16 cellular contexts compared by ENCODE assay signal in genomic region chr12:53988519-53989226, GRCh38. TPM values are rescaled to one million over a fixed set of nuclear protein-coding genes. Genes with fewer than 3 reads are reported as not detected.
DNase-seq lines count a peak whose midpoint lies in the region; ATAC-seq and TF ChIP-seq lines count a peak whose summit lies in the region.
"Had no signal": no experiment of that assay in that cellular context is flagged by ENCODE, and none has a peak within 500 bp of the region (broad histone marks: within the 10 kb centered on the region; RNA-seq: fewer than 3 reads in every experiment).

No MANE protein-coding gene starts in this region.

- no peak overlapping the region for H3K4me3 ChIP-seq in CD4-positive, alpha-beta memory T cell (ENCODE audit: low read length in 2 of 2)
- H3K4me3 ChIP-seq in Loucy (ENCODE audit: low read length, poor library complexity, severe bottlenecking) (peak overlapping the region; percentile 84), mammary epithelial cell (replicated peaks in 1 of 3; ENCODE audit: insufficient read depth in 1 of 3, low read depth in 2 of 3, low read length in 3 of 3) (no peak overlapping the region), psoas muscle (peak overlapping the region; percentile 79), thyroid gland (replicated peaks in 1 of 3) (no peak overlapping the region)
- H3K4me3 ChIP-seq: dorsolateral prefrontal cortex had no signal

- peak overlapping the region; percentile 73 for H2AFZ ChIP-seq in Loucy (ENCODE audit: low read length)
- peak overlapping the region; percentile 84 for H2AFZ ChIP-seq in mammary epithelial cell (ENCODE audit: low read depth, low read length)

- no peak for ATAC-seq in psoas muscle
- no peak for ATAC-seq in HG02610 (IDR thresholded peaks at IDR 0.05; ENCODE audit: unreplicated experiment)
- ATAC-seq in GM19023 (IDR thresholded peaks at IDR 0.05; ENCODE audit: unreplicated experiment), result no peak
- ATAC-seq: stimulated activated naive CD8-positive, alpha-beta T cell treated with anti-CD3 and anti-CD28 coated beads, Interleukin-15, Interleukin-2, amounts not matched to agents 100 U/mL and 50 U/mL, for 24 hours had no signal

- peaks cover 0 to 1% of the 10 kb centered on the region in 2 donors for H3K36me3 Mint-ChIP-seq in CD4-positive, alpha-beta memory T cell

- H3K9ac ChIP-seq in Loucy (ENCODE audit: low read depth, low read length, poor library complexity, severe bottlenecking), result peak overlapping the region; percentile 74
- H3K9ac ChIP-seq in mammary epithelial cell (ENCODE audit: insufficient read depth, low read length), result no peak overlapping the region

- peak overlapping the region; percentile 2 to 70 (median 54) for H3K4me3 Mint-ChIP-seq in CD4-positive, alpha-beta memory T cell
- H3K4me3 Mint-ChIP-seq: activated T-cell treated with anti-CD3 and anti-CD28 coated beads, Interleukin-2, amount 50 U/mL, for 24 hours had no signal

- no peak for TF ChIP-seq POLR2A in thyroid gland (IDR thresholded peaks at IDR 0.05)

- no peaks in the 10 kb centered on the region for H3K9me3 ChIP-seq in CD4-positive, alpha-beta memory T cell (ENCODE audit: control insufficient read depth in 1 of 2, low read length in 2 of 2)
- H3K9me3 ChIP-seq in Loucy (ENCODE audit: insufficient read depth, low read depth, low read length) (no peaks in the 10 kb centered on the region), mammary epithelial cell (replicated peaks; ENCODE audit: insufficient read depth, low read length) (no peaks in the 10 kb centered on the region), psoas muscle (no peaks in the 10 kb centered on the region), thyroid gland (no peaks in the 10 kb centered on the region)

- H3K4me1 ChIP-seq in CD4-positive, alpha-beta memory T cell (ENCODE audit: insufficient read depth, low read length), result peaks cover 36% of the 10 kb centered on the region
- H3K4me1 ChIP-seq in Loucy (ENCODE audit: insufficient read depth, low read length, poor library complexity, severe bottlenecking) (peaks cover 55% of the 10 kb centered on the region), mammary epithelial cell (ENCODE audit: insufficient read depth, low read length) (peaks cover 36% of the 10 kb centered on the region), psoas muscle (peaks cover 41% of the 10 kb centered on the region), thyroid gland (peaks cover 17 to 18% of the 10 kb centered on the region in 2 donors)

- no peaks in the 10 kb centered on the region for H3K36me3 ChIP-seq in CD4-positive, alpha-beta memory T cell (ENCODE audit: insufficient read depth, low read length)
- H3K36me3 ChIP-seq in Loucy (ENCODE audit: insufficient read depth, low read length), result no peaks in the 10 kb centered on the region
- no peaks in the 10 kb centered on the region for H3K36me3 ChIP-seq in mammary epithelial cell (ENCODE audit: insufficient read depth, low read length)
- no peaks in the 10 kb centered on the region for H3K36me3 ChIP-seq in psoas muscle (ENCODE audit: insufficient read depth in 1 of 2, low read depth in 1 of 2)
- no peaks in the 10 kb centered on the region for H3K36me3 ChIP-seq in thyroid gland

- no peak for DNase-seq in CD4-positive, alpha-beta memory T cell
- DNase-seq in mammary epithelial cell (no peak), psoas muscle (peak in 1 of 2 donors; percentile 44), HK-2 (ENCODE audit: unreplicated experiment) (no peak), thyroid gland (no peak)
- DNase-seq: activated CD4-positive, alpha-beta T cell treated with anti-CD3 and anti-CD28 coated beads for 4 hours; activated T-cell treated with anti-CD3 and anti-CD28 coated beads, Interleukin-2, amount 50 U/mL, for 24 hours; NCI-H2029; stimulated activated CD4-positive, alpha-beta T cell treated with anti-CD3 and anti-CD28 coated beads, Interleukin-4, amount 100 ng/mL, for 4 hours; stimulated activated naive CD8-positive, alpha-beta T cell treated with anti-CD3 and anti-CD28 coated beads, Interleukin-15, Interleukin-2, amounts not matched to agents 100 U/mL and 50 U/mL, for 24 hours had no signal

- H3K79me2 ChIP-seq in Loucy (ENCODE audit: insufficient read depth, low read length) (peaks cover 30% of the 10 kb centered on the region; the same call in 1 of the 2 replicates), mammary epithelial cell (ENCODE audit: insufficient read depth, low read length) (no peaks in the 10 kb centered on the region)

- dilution Hi-C loops in mammary epithelial cell (cut with HindIII; ENCODE audit: low sequenced_read_pairs), result no loop called here

- no TSS peak for BruUV-seq in mammary epithelial cell (replicated peaks; lab: Mats Ljungman, UMichigan)

- H3K27me3 ChIP-seq in CD4-positive, alpha-beta memory T cell (ENCODE audit: insufficient read depth, low read length), result peaks cover 94% of the 10 kb centered on the region
- H3K27me3 ChIP-seq in Loucy (ENCODE audit: insufficient read depth, low read length, poor library complexity, severe bottlenecking) (no peaks in the 10 kb centered on the region), mammary epithelial cell (ENCODE audit: insufficient read depth, low read length) (no peaks in the 10 kb centered on the region), psoas muscle (ENCODE audit: insufficient read depth in 3 of 3, low read length in 2 of 3) (peaks cover 0 to 3% (median 0%) of the 10 kb centered on the region in 3 donors), thyroid gland (peaks cover 84% of the 10 kb centered on the region)

- CTCF ChIA-PET in CD4-positive, alpha-beta memory T cell (lab: Charles Lee; ENCODE audit: partially characterized antibody), result interaction anchor here (0.8 to 1.5 kb wide), 5 partner anchors 196 to 223 kb away, joined by 3 to 4 read pairs (median 4); no protein-coding TSS in a partner anchor
- CTCF ChIA-PET in mammary epithelial cell (lab: Charles Lee; ENCODE audit: low non-redundant PET), result interaction anchor here (0.7 kb wide), 2 partner anchors 23 to 219 kb away, joined by 3 read pairs; no protein-coding TSS in a partner anchor

- in situ Hi-C loops in mammary epithelial cell (cut with MboI; ENCODE audit: low sequenced_read_pairs in 2 of 2), result loop anchor here (5.0 to 10.0 kb wide), 2 partner anchors 216 to 221 kb away; no protein-coding TSS in a partner anchor

- H4K20me1 ChIP-seq in Loucy (ENCODE audit: insufficient read depth, low read length, poor library complexity, severe bottlenecking), result no peaks in the 10 kb centered on the region
- no peaks in the 10 kb centered on the region for H4K20me1 ChIP-seq in mammary epithelial cell (ENCODE audit: insufficient read depth, low read length)

- peaks cover 0 to 15% (median under 1%) of the 10 kb centered on the region in 8 donors for H3K9me3 Mint-ChIP-seq in CD4-positive, alpha-beta memory T cell
- H3K9me3 Mint-ChIP-seq: activated T-cell treated with anti-CD3 and anti-CD28 coated beads, Interleukin-2, amount 50 U/mL, for 24 hours had no signal

- intact Hi-C loops in CD4-positive, alpha-beta memory T cell (cut with micrococcal nuclease), result loop anchor here (1.0 to 5.0 kb wide), 2 partner anchors 36 to 197 kb away; partner anchors contain the start of gene HOXC12
- intact Hi-C loops in mammary epithelial cell (cut with micrococcal nuclease) (loop anchor here (1.0 to 5.0 kb wide), 5 partner anchors 34 to 286 kb away; partner anchors contain the start of gene HOXC13), psoas muscle (cut with DNase I) (loop anchor here (5.0 to 10.0 kb wide), 2 partner anchors 369 to 386 kb away; no protein-coding TSS in a partner anchor), thyroid gland (cut with DNase I) (loop anchor here (10.0 kb wide), 1 partner anchor 224 kb away; no protein-coding TSS in a partner anchor)

- no peak overlapping the region for H3K27ac ChIP-seq in CD4-positive, alpha-beta memory T cell (ENCODE audit: low read depth, low read length)
- H3K27ac ChIP-seq in mammary epithelial cell (ENCODE audit: insufficient read depth, low read depth, low read length) (no peak overlapping the region), psoas muscle (peak overlapping the region; percentile 95), thyroid gland (no peak overlapping the region)
- H3K27ac ChIP-seq: dorsolateral prefrontal cortex had no signal

- POLR2A ChIA-PET in CD4-positive, alpha-beta memory T cell (lab: Charles Lee; ENCODE audit: partially characterized antibody), result no interaction called here

- peaks cover 79 to 84% of the 10 kb centered on the region in 2 donors for H3K27me3 Mint-ChIP-seq in CD4-positive, alpha-beta memory T cell

- peak overlapping the region in 2 of 7 donors; percentile 29 to 75 for H3K27ac Mint-ChIP-seq in CD4-positive, alpha-beta memory T cell
- H3K27ac Mint-ChIP-seq: activated T-cell treated with anti-CD3 and anti-CD28 coated beads, Interleukin-2, amount 50 U/mL, for 24 hours had no signal

- H3F3A ChIP-seq in Loucy (ENCODE audit: low read depth), result no peaks in the 10 kb centered on the region

- no peaks in the 10 kb centered on the region for H3K9me2 ChIP-seq in Loucy (replicated peaks; ENCODE audit: low read depth, low read length)

- TF ChIP-seq CTCF in Loucy (conservative IDR thresholded peaks at IDR 0.05; ENCODE audit: low read length) (no peak), mammary epithelial cell (conservative IDR thresholded peaks at IDR 0.05 in 1 of 2, IDR thresholded peaks at IDR 0.05 in 1 of 2; ENCODE audit: extremely low read depth in 1 of 2, insufficient read depth in 1 of 2, low read depth in 1 of 2, low read length in 2 of 2) (no peak), psoas muscle (IDR thresholded peaks at IDR 0.05) (no peak), thyroid gland (IDR thresholded peaks at IDR 0.05) (no peak)

- H3K4me1 Mint-ChIP-seq in CD4-positive, alpha-beta memory T cell, result peaks cover 19 to 62% (median 31%) of the 10 kb centered on the region in 4 donors

- 45% methylated on average over 5 of the region's 5 CpGs for WGBS in mammary epithelial cell (ENCODE audit: low coverage, missing lambda C conversion rate)
- WGBS in psoas muscle, 3 donors, result 5 to 9% (median 5%) methylated on average over 5 of the region's 5 CpGs
- 7 to 8% methylated on average over 5 of the region's 5 CpGs for WGBS in thyroid gland, 2 donors

- peak overlapping the region; percentile 98 for H3K4me2 ChIP-seq in Loucy (ENCODE audit: low read depth, low read length, poor library complexity, severe bottlenecking)
- peak overlapping the region; percentile 73 for H3K4me2 ChIP-seq in mammary epithelial cell (ENCODE audit: insufficient read depth, low read depth, low read length)

RNA-seq across cellular contexts. Expression of gene HOXC10, which starts 3.7 kb away (rescaled TPM):
- total RNA-seq in CD4-positive, alpha-beta memory T cell, result not detected
- polyA plus RNA-seq in CD4-positive, alpha-beta memory T cell, result not detected
- total RNA-seq in mammary epithelial cell (1 to 10 TPM; 3.3 to 3.8 TPM), psoas muscle (10 to 100 TPM in 2 of 4 donors, 1 to 10 TPM in 2; 3.0 to 79.4 (median 34.3) TPM), thyroid gland (not detected)
- polyA plus RNA-seq in mammary epithelial cell (0.83 TPM), psoas muscle (100 to 1,000 TPM in 1 of 3 donors, 10 to 100 TPM in 2; 43.4 to 129 (median 74.1) TPM)
- polyA minus RNA-seq in mammary epithelial cell, result 1.2 TPM
- total RNA-seq: astrocyte, mucosa of gallbladder had no signal

RNA-seq across cellular contexts. Expression of gene HOXC9, which starts 11.3 kb away (rescaled TPM):
- total RNA-seq in CD4-positive, alpha-beta memory T cell, result not detected
- polyA plus RNA-seq in CD4-positive, alpha-beta memory T cell, result not detected
- 1 to 10 TPM; 3.2 to 9.4 TPM for total RNA-seq in mammary epithelial cell
- 2.9 TPM for polyA plus RNA-seq in mammary epithelial cell
- 4.2 TPM for polyA minus RNA-seq in mammary epithelial cell
- total RNA-seq in psoas muscle, result 10 to 100 TPM in 2 of 4 donors, 1 to 10 TPM in 2; 6.4 to 14.6 (median 9.2) TPM
- polyA plus RNA-seq in psoas muscle, result 10 to 100 TPM in 2 of 3 donors, 1 to 10 TPM in 1; 8.8 to 31.1 (median 16.4) TPM
- total RNA-seq in thyroid gland, result under 1 TPM in 2 of 4 donors, not detected in 2; 0.22 to 0.27 TPM
- total RNA-seq: astrocyte, dorsolateral prefrontal cortex, mucosa of gallbladder had no signal

RNA-seq across cellular contexts. Expression of gene HOTAIR, which starts 13.9 kb away (rescaled TPM):
- total RNA-seq in CD4-positive, alpha-beta memory T cell, result not detected
- not detected for polyA plus RNA-seq in CD4-positive, alpha-beta memory T cell
- under 1 TPM in 1 of 2 donors, not detected in 1; 0.67 TPM for total RNA-seq in mammary epithelial cell
- polyA plus RNA-seq in mammary epithelial cell, result 0.33 TPM
- not detected for polyA minus RNA-seq in mammary epithelial cell
- under 1 TPM in 1 of 4 donors, not detected in 3; 0.53 TPM for total RNA-seq in psoas muscle
- under 1 TPM in 2 of 3 donors, not detected in 1; 0.23 to 0.25 TPM for polyA plus RNA-seq in psoas muscle
- total RNA-seq in thyroid gland, result not detected
- total RNA-seq: astrocyte, dorsolateral prefrontal cortex, mucosa of gallbladder had no signal

RNA-seq across cellular contexts. Expression of gene HOXC11, which starts 15.7 kb away (rescaled TPM):
- total RNA-seq in CD4-positive, alpha-beta memory T cell, result not detected
- polyA plus RNA-seq in CD4-positive, alpha-beta memory T cell, result not detected
- total RNA-seq in mammary epithelial cell (1 to 10 TPM in 1 of 2 donors, not detected in 1; 1.5 TPM), psoas muscle (under 1 TPM in 2 of 4 donors, not detected in 2; 0.34 to 0.82 TPM), thyroid gland (not detected)
- polyA plus RNA-seq in mammary epithelial cell (0.22 TPM), psoas muscle (1 to 10 TPM in 1 of 3 donors, under 1 TPM in 2; 0.66 to 2.2 (median 0.95) TPM)
- polyA minus RNA-seq in mammary epithelial cell, result not detected
- total RNA-seq: astrocyte, dorsolateral prefrontal cortex, mucosa of gallbladder had no signal

RNA-seq across cellular contexts. Expression of gene HOXC8, which starts 20.1 kb away (rescaled TPM):
- not detected for total RNA-seq in CD4-positive, alpha-beta memory T cell
- polyA plus RNA-seq in CD4-positive, alpha-beta memory T cell, result not detected
- total RNA-seq in mammary epithelial cell, result 1 to 10 TPM; 2.3 to 7.9 TPM
- polyA plus RNA-seq in mammary epithelial cell, result 4.3 TPM
- 3.2 TPM for polyA minus RNA-seq in mammary epithelial cell
- total RNA-seq in psoas muscle, result 10 to 100 TPM in 1 of 4 donors, 1 to 10 TPM in 3; 6.7 to 10.2 (median 9.0) TPM
- 1 to 10 TPM; 1.6 to 8.8 (median 3.3) TPM for polyA plus RNA-seq in psoas muscle
- total RNA-seq in thyroid gland, result not detected
- total RNA-seq: astrocyte, dorsolateral prefrontal cortex, mucosa of gallbladder had no signal

Comparison
In these comparisons a context has a peak if more than half of its experiments do, and no peak if none do; other contexts are left out.
1. H3K4me3 ChIP-seq: peak in Loucy (single experiment) and psoas muscle (single experiment); none in CD4-positive, alpha-beta memory T cell (0 of 2), mammary epithelial cell (0 of 3) and thyroid gland (0 of 3).
2. RNA of gene HOXC10, which starts 3.7 kb away (total RNA-seq): 3.0 to 79.4 TPM in psoas muscle and 3.3 to 3.8 TPM in mammary epithelial cell; not detected in CD4-positive, alpha-beta memory T cell and not detected in thyroid gland; every median in the first group is over 4 times any median in the second.